9 cellular contexts compared by ENCODE assay signal in genomic region chr16:84527486-84528269, GRCh38. TPM values are rescaled to one million over a fixed set of nuclear protein-coding genes. Genes with fewer than 3 reads are reported as not detected.
DNase-seq lines count a peak whose midpoint lies in the region; ATAC-seq and TF ChIP-seq lines count a peak whose summit lies in the region.
"Had no signal": no experiment of that assay in that cellular context is flagged by ENCODE, and none has a peak within 500 bp of the region (broad histone marks: within the 10 kb centered on the region; RNA-seq: fewer than 3 reads in every experiment).

No MANE protein-coding gene starts in this region.

- H3K4me1 Mint-ChIP-seq in endothelial cell (ENCODE audit: unreplicated experiment) (peaks cover 37% of the 10 kb centered on the region), nephron (peaks cover 28% of the 10 kb centered on the region)

- H3K4me3 Mint-ChIP-seq in endothelial cell (ENCODE audit: unreplicated experiment), result peak overlapping the region; percentile 19
- no peak overlapping the region for H3K4me3 Mint-ChIP-seq in nephron

- ATAC-seq in heart right ventricle, result peak in 3 of 8 donors; percentile 1 to 22 (median 6)
- ATAC-seq in Right ventricle myocardium inferior, result no peak
- ATAC-seq in HG03139 (IDR thresholded peaks at IDR 0.05; ENCODE audit: unreplicated experiment), result no peak
- ATAC-seq in SK-N-SH treated with all-trans-retinoic acid at 6 μM for 48 hours, result no peak

- WGBS in heart right ventricle, 2 donors, result 47 to 54% methylated on average over 15 of the region's 15 CpGs

- DNase-seq in heart right ventricle (no peak), Right ventricle myocardium inferior (ENCODE audit: missing footprints) (no peak), endothelial cell (ENCODE audit: low spot score) (no peak), vagina (ENCODE audit: extremely low spot score in 2 of 2) (no peak), HPDE6-E6E7 (ENCODE audit: extremely low spot score) (no peak)
- DNase-seq: NCI-H748 treated with DMSO at 0.1 percent for 48 hours had no signal

- H3K27ac ChIP-seq in heart right ventricle, result peak overlapping the region; percentile 54 to 83 (median 76)
- H3K27ac ChIP-seq in vagina, result peak overlapping the region; percentile 69

- intact Hi-C loops in heart right ventricle (cut with DNase I), result loop anchor here in 1 of 10 donors (5.0 kb wide), 1 partner anchor 90 kb away; the partner anchor contains the start of gene COTL1
- intact Hi-C loops in Right ventricle myocardium inferior (cut with DNase I), result no loop called here
- intact Hi-C loops in vagina (cut with DNase I), result no loop called here

- H3K9me3 ChIP-seq in heart right ventricle, result peaks cover 0 to 14% (median 0%) of the 10 kb centered on the region in 11 donors
- H3K9me3 ChIP-seq in vagina, result no peaks in the 10 kb centered on the region

- no peaks in the 10 kb centered on the region for H3K27me3 ChIP-seq in heart right ventricle
- no peaks in the 10 kb centered on the region for H3K27me3 ChIP-seq in vagina

- no peak for TF ChIP-seq POLR2A in vagina (IDR thresholded peaks at IDR 0.05)

- H3K4me1 ChIP-seq in heart right ventricle (peaks cover 9 to 45% (median 37%) of the 10 kb centered on the region in 9 donors), vagina (peaks cover 40% of the 10 kb centered on the region)

- no peak for TF ChIP-seq CTCF in heart right ventricle (IDR thresholded peaks at IDR 0.05)
- TF ChIP-seq CTCF in endothelial cell (IDR thresholded peaks at IDR 0.05; ENCODE audit: unreplicated experiment), result no peak
- TF ChIP-seq CTCF in nephron (IDR thresholded peaks at IDR 0.05; ENCODE audit: unreplicated experiment in 3 of 3), result no peak
- no peak for TF ChIP-seq CTCF in vagina (IDR thresholded peaks at IDR 0.05)

- H3K4me3 ChIP-seq in heart right ventricle, result peak overlapping the region in 5 of 10 donors; percentile 25 to 39 (median 33)
- peak overlapping the region in 1 of 2 donors; percentile 20 for H3K4me3 ChIP-seq in vagina

- H3K9me3 Mint-ChIP-seq in endothelial cell (ENCODE audit: unreplicated experiment) (peaks cover 6% of the 10 kb centered on the region), nephron (peaks cover 6% of the 10 kb centered on the region)

- H3K27me3 Mint-ChIP-seq in endothelial cell (ENCODE audit: unreplicated experiment) (peaks cover 19% of the 10 kb centered on the region), nephron (ENCODE audit: low read depth) (peaks cover 13% of the 10 kb centered on the region)

- H3K27ac Mint-ChIP-seq in endothelial cell (ENCODE audit: unreplicated experiment) (peak overlapping the region; percentile 70), nephron (peak overlapping the region; percentile 62 to 89 (median 75))

- H3K36me3 ChIP-seq in heart right ventricle (no peaks in the 10 kb centered on the region), vagina (no peaks in the 10 kb centered on the region)

- H3K36me3 Mint-ChIP-seq in endothelial cell (ENCODE audit: low read depth, unreplicated experiment), result peaks cover 17% of the 10 kb centered on the region
- H3K36me3 Mint-ChIP-seq in nephron (ENCODE audit: low read depth), result peaks cover 3% of the 10 kb centered on the region

TF ChIP-seq in SK-N-SH treated with all-trans-retinoic acid at 6 μM for 48 hours, 23 proteins besides CTCF, POLR2A, EP300 and RAD21:
- no peak for TF ChIP-seq ZFP30 (CRISPR knock-in tag; IDR thresholded peaks at IDR 0.05)
- TF ChIP-seq PATZ1 (CRISPR knock-in tag; IDR thresholded peaks at IDR 0.05; ENCODE audit: borderline replicate concordance), result no peak
- TF ChIP-seq RARB (CRISPR knock-in tag; IDR thresholded peaks at IDR 0.05), result no peak
- no peak for TF ChIP-seq BACH2 (CRISPR knock-in tag; IDR thresholded peaks at IDR 0.05; ENCODE audit: borderline replicate concordance)
TF ChIP-seq in SK-N-SH treated with all-trans-retinoic acid at 6 μM for 48 hours: peak in this region for 0.

RNA-seq across cellular contexts. Expression of gene MEAK7, which starts 23.2 kb away (rescaled TPM):
- total RNA-seq in heart right ventricle (1 to 10 TPM; 3.3 to 7.6 (median 5.7) TPM), Right ventricle myocardium inferior (7.4 TPM), endothelial cell (ENCODE audit: unreplicated experiment) (34.2 TPM), vagina (28.5 TPM)
- 1 to 10 TPM; 3.2 to 3.4 TPM for polyA plus RNA-seq in heart right ventricle
